In genomic region chr2:11520092-11520693, GRCh38 we compare ENCODE assay signal across 17 cellular contexts. TPM values are rescaled to one million over a fixed set of nuclear protein-coding genes. Genes with fewer than 3 reads are reported as not detected.
A peak's percentile ranks its signal among the peaks of the same experiment; 100 is the strongest.
DNase-seq lines count a peak whose midpoint lies in the region; ATAC-seq, FAIRE-seq and TF ChIP-seq lines count a peak whose summit lies in the region.
"Had no signal": no experiment of that assay in that cellular context is flagged by ENCODE, and none has a peak within 500 bp of the region (broad histone marks: within the 10 kb centered on the region; RNA-seq: fewer than 3 reads in every experiment).

No MANE protein-coding gene starts in this region.

- 0% methylated on average over 3 of the region's 3 CpGs for WGBS in K562 (ENCODE audit: insufficient coverage, low coverage, missing lambda C conversion rate)
- no CpG with 5 or more reads among the region's 3 CpGs for WGBS in mesendoderm (ENCODE audit: extremely low coverage, insufficient coverage, low lambda C conversion rate)

- no peak overlapping the region for H3K56ac ChIP-seq in mesendoderm (ENCODE audit: low read length)

- H4K8ac ChIP-seq in mesendoderm (ENCODE audit: low read depth, low read length): no peak overlapping the region

- no peak for TF ChIP-seq CTCF in K562 (IDR thresholded peaks at IDR 0.05 in 2 of 3, conservative IDR thresholded peaks at IDR 0.05 in 1 of 3; ENCODE audit: insufficient read depth in 2 of 3, low read depth in 1 of 3, low read length in 3 of 3)
- TF ChIP-seq CTCF in A673 (conservative IDR thresholded peaks at IDR 0.05; ENCODE audit: low read depth, low read length): no peak

- no peak overlapping the region for H2AK5ac ChIP-seq in mesendoderm (ENCODE audit: low read length)

- H3K9ac ChIP-seq in K562 (ENCODE audit: insufficient read depth in 1 of 2, low read depth in 2 of 2, low read length in 2 of 2) (no peak overlapping the region), mesendoderm (ENCODE audit: low read length) (no peak overlapping the region)
- H3K9ac ChIP-seq: BLaER1 had no signal

- H3K4me3 ChIP-seq in K562 (no peak overlapping the region), mesendoderm (ENCODE audit: low read length) (no peak overlapping the region), A673 (ENCODE audit: low read depth, low read length, poor library complexity, severe bottlenecking) (no peak overlapping the region)
- H3K4me3 ChIP-seq: A549, BLaER1, HAP-1 had no signal

- H2BK15ac ChIP-seq in mesendoderm (replicated peaks; ENCODE audit: low read depth): no peak overlapping the region

- H3K9me1 ChIP-seq in K562 (ENCODE audit: control insufficient read depth, insufficient read depth, low read length): no peaks in the 10 kb centered on the region

- H3K4ac ChIP-seq in mesendoderm (ENCODE audit: low read depth, low read length): no peak overlapping the region

- H3K27ac ChIP-seq in K562 (ENCODE audit: extremely low read depth, low read depth, low read length) (no peak overlapping the region), mesendoderm (ENCODE audit: low read depth, low read length) (no peak overlapping the region), A673 (ENCODE audit: low read depth, low read length, poor library complexity, severe bottlenecking) (no peak overlapping the region)
- H3K27ac ChIP-seq: A549, BLaER1 had no signal

- H3K4me2 ChIP-seq in K562 (ENCODE audit: insufficient read depth, low read length): no peak overlapping the region
- H3K4me2 ChIP-seq in mesendoderm (ENCODE audit: low read length): no peak overlapping the region
- H3K4me2 ChIP-seq: A549, BLaER1 had no signal

- no peaks in the 10 kb centered on the region; the same call in 1 of the 2 replicates for H4K20me1 ChIP-seq in K562 (replicated peaks; ENCODE audit: control insufficient read depth, insufficient read depth, low read length)
- H4K20me1 ChIP-seq: BLaER1 had no signal

- H3K18ac ChIP-seq in mesendoderm (ENCODE audit: low read length): no peak overlapping the region

- H3K79me1 ChIP-seq in mesendoderm (ENCODE audit: low read length): peaks cover 3% of the 10 kb centered on the region

- no peak overlapping the region for H2BK120ac ChIP-seq in mesendoderm (ENCODE audit: low read depth, low read length)

- TF ChIP-seq RAD21 in Ishikawa (IDR thresholded peaks at IDR 0.05; ENCODE audit: low read depth): no peak
- no peak for TF ChIP-seq RAD21 in K562 (CRISPR knock-in tag; conservative IDR thresholded peaks at IDR 0.05 in 1 of 2, IDR thresholded peaks at IDR 0.05 in 1 of 2)

- H3K9me3 ChIP-seq in K562 (replicated peaks; ENCODE audit: control insufficient read depth, insufficient read depth, low read depth, low read length) (no peaks in the 10 kb centered on the region), A673 (ENCODE audit: low read depth, low read length, poor library complexity, severe bottlenecking) (no peaks in the 10 kb centered on the region)
- H3K9me3 ChIP-seq: A549, Caco-2, HAP-1 had no signal

- H3K4me1 ChIP-seq in K562 (replicated peaks in 1 of 2; ENCODE audit: control insufficient read depth in 2 of 2, insufficient read depth in 2 of 2, low read length in 2 of 2) (no peaks in the 10 kb centered on the region), mesendoderm (ENCODE audit: control insufficient read depth, low read depth, low read length) (peaks cover 6% of the 10 kb centered on the region), A673 (ENCODE audit: insufficient read depth, low read length, poor library complexity, severe bottlenecking) (no peaks in the 10 kb centered on the region)
- H3K4me1 ChIP-seq: A549, BLaER1, Caco-2, HAP-1 had no signal

- CTCF ChIA-PET in K562 (lab: Yijun Ruan, JAX; ENCODE audit: low intra/inter-chr PET ratio): no interaction called here
- CTCF ChIA-PET in A673 (lab: Charles Lee): no interaction called here

- H3K36me3 ChIP-seq in K562 (ENCODE audit: control insufficient read depth, insufficient read depth, low read length) (no peaks in the 10 kb centered on the region), mesendoderm (ENCODE audit: control insufficient read depth, insufficient read depth, low read length) (no peaks in the 10 kb centered on the region), A673 (ENCODE audit: insufficient read depth, low read length, poor library complexity, severe bottlenecking) (no peaks in the 10 kb centered on the region)
- H3K36me3 ChIP-seq: BLaER1, HAP-1 had no signal

- no peak for TF ChIP-seq POLR2A in K562 (conservative IDR thresholded peaks at IDR 0.05)

- POLR2A ChIA-PET in K562 (lab: Yijun Ruan, JAX) (no interaction called here), A673 (lab: Charles Lee; ENCODE audit: low non-redundant PET) (no interaction called here)

- in situ Hi-C loops in K562 (cut with MboI): no loop called here

- H2AFZ ChIP-seq in K562 (ENCODE audit: low read depth, low read length): no peak overlapping the region

- peak; percentile 28; the same call in 1 of the 2 replicates for TF ChIP-seq EP300 in Ishikawa (IDR thresholded peaks at IDR 0.05; ENCODE audit: borderline replicate concordance)
- no peak for TF ChIP-seq EP300 in K562 (IDR thresholded peaks at IDR 0.05; ENCODE audit: low read length)

- ATAC-seq in K562 (no peak), GM21529 (IDR thresholded peaks at IDR 0.05; ENCODE audit: unreplicated experiment) (no peak)
- ATAC-seq: A549 had no signal

- H3K79me2 ChIP-seq in K562 (ENCODE audit: control insufficient read depth, insufficient read depth, low read length) (no peaks in the 10 kb centered on the region), mesendoderm (ENCODE audit: control insufficient read depth, insufficient read depth, low read length) (no peaks in the 10 kb centered on the region)

- no peak overlapping the region for H4K5ac ChIP-seq in mesendoderm (ENCODE audit: low read length)

- DNase-seq in K562 (ENCODE audit: extremely low read depth in 1 of 4, low spot score in 3 of 4) (no peak), mesendoderm (peak; percentile 81), NCI-H1694 treated with DMSO at 0.1 percent for 48 hours (lab: John Stamatoyannopoulos, UW) (no peak), A673 (ENCODE audit: low spot score) (no peak), activated gamma-delta T cell treated with Interleukin-2 at 50 U/mL for 16 hours (no peak)
- DNase-seq: Caco-2; CD8-positive, alpha-beta memory T cell; DND-41; GF-D8; GOT3; KBM-7 had no signal

- no peak for FAIRE-seq in K562 (lab: Jason Lieb, UNC)
- FAIRE-seq: A549, HTR-8/SVneo had no signal

- H3K27me3 ChIP-seq in K562 (ENCODE audit: control insufficient read depth in 2 of 2, insufficient read depth in 2 of 2, low read length in 2 of 2): peaks cover 21 to 52% of the 10 kb centered on the region in 2 experiments; a peak in 4 of 5 replicates
- H3K27me3 ChIP-seq in mesendoderm (ENCODE audit: insufficient read depth, low read length, poor library complexity): no peaks in the 10 kb centered on the region
- no peaks in the 10 kb centered on the region for H3K27me3 ChIP-seq in A673 (replicated peaks; ENCODE audit: insufficient read depth, low read depth, low read length, poor library complexity)
- H3K27me3 ChIP-seq: BLaER1 had no signal

- no peak overlapping the region for H3K23ac ChIP-seq in mesendoderm (ENCODE audit: low read length)

- intact Hi-C loops in K562 (cut with micrococcal nuclease) (no loop called here), A673 (cut with micrococcal nuclease; ENCODE audit: unreplicated experiment) (no loop called here)

- no TSS peak for BruUV-seq in K562 (replicated peaks; lab: Mats Ljungman, UMichigan)
- BruUV-seq in A673 (replicated peaks; lab: Mats Ljungman, UMichigan): no TSS peak

- H2BK5ac ChIP-seq in mesendoderm (ENCODE audit: low read length): no peak overlapping the region

RNA-seq across cellular contexts. Expression of gene GREB1, which starts 13.7 kb away (rescaled TPM):
- 0.21 and 0.90 TPM in 2 replicates for total RNA-seq in K562 (2011; cell fraction: chromatin; rRNA removed; ENCODE audit: low replicate concordance)
- 0.33 and 1.2 TPM in 2 replicates for total RNA-seq in K562 (2011; cell fraction: nucleolus; rRNA removed)
- total RNA-seq in K562 (2011; cell fraction: nucleoplasm; rRNA removed): not detected in 2 replicates
- total RNA-seq in K562 (2014; rRNA removed): 0.65 TPM in 1 of 2 replicates, not detected in the other
- 0.44 TPM in 1 of 2 replicates, not detected in the other for total RNA-seq in K562 (2014; rRNA removed; fragmentation: Illumina TruSeq; extraction: Trizol)
- total RNA-seq in K562 (2015; rRNA removed; fragmentation: Illumina TruSeq; extraction: Trizol): 0.07 and 0.19 TPM in 2 replicates
- total RNA-seq in K562 (2021): 0.42 and 1.3 TPM in 2 replicates
- polyA plus RNA-seq in K562 (2011; rRNA removed): 0.07 and 0.22 TPM in 2 replicates
- 0.15 and 0.21 TPM in 2 replicates for polyA plus RNA-seq in K562 (2011; cell fraction: cytosol; rRNA removed)
- 0.04 and 0.13 TPM in 2 replicates for polyA plus RNA-seq in K562 (2011; cell fraction: nucleus; rRNA removed)
- 0.15 and 0.16 TPM in 2 replicates for polyA plus RNA-seq in K562 (2012)
- 0.07 and 0.09 TPM in 2 replicates for polyA plus RNA-seq in K562 (2014; fragmentation: Illumina TruSeq; extraction: Trizol)
- under 1 TPM; 0.04 to 0.11 TPM for polyA plus RNA-seq in K562 (2014; fragmentation: Nextera tagmentation; extraction: Ambion mirVana)
- polyA plus RNA-seq in K562 (2014; rRNA removed): 0.58 and 0.86 TPM in 2 replicates
- polyA minus RNA-seq in K562 (2011; rRNA and poly(A)+ RNA removed): not detected in 2 replicates
- not detected in 2 replicates for polyA minus RNA-seq in K562 (2011; cell fraction: cytosol; rRNA and poly(A)+ RNA removed)
- not detected in 2 replicates for polyA minus RNA-seq in K562 (2011; cell fraction: nucleus; rRNA and poly(A)+ RNA removed)
- 9.8 TPM for polyA plus RNA-seq in mesendoderm (2013, experiment 1 of 2)
- 10.4 TPM for polyA plus RNA-seq in mesendoderm (2013, experiment 2 of 2)
- total RNA-seq in A673 (2021): 1.3 and 1.5 TPM in 2 replicates

RNA-seq across cellular contexts. Expression of gene E2F6, which starts 54.2 kb away (rescaled TPM):
- total RNA-seq in K562 (2011; cell fraction: chromatin; rRNA removed; ENCODE audit: low replicate concordance): 14.1 and 38.5 TPM in 2 replicates
- 8.8 and 10.9 TPM in 2 replicates for total RNA-seq in K562 (2011; cell fraction: nucleolus; rRNA removed)
- 19.7 and 23.1 TPM in 2 replicates for total RNA-seq in K562 (2011; cell fraction: nucleoplasm; rRNA removed)
- total RNA-seq in K562 (2014; rRNA removed) (25.1 and 31.8 TPM in 2 replicates), K562 (2014; rRNA removed; fragmentation: Illumina TruSeq; extraction: Trizol) (31.0 and 33.7 TPM in 2 replicates), K562 (2015; rRNA removed; fragmentation: Illumina TruSeq; extraction: Trizol) (25.0 and 26.1 TPM in 2 replicates), K562 (2021) (21.9 and 24.2 TPM in 2 replicates), A673 (2021) (32.8 and 35.5 TPM in 2 replicates)
- polyA plus RNA-seq in K562 (2011; rRNA removed) (21.9 and 33.9 TPM in 2 replicates), K562 (2014; fragmentation: Illumina TruSeq; extraction: Trizol) (24.6 and 24.8 TPM in 2 replicates), K562 (2014; fragmentation: Nextera tagmentation; extraction: Ambion mirVana) (10 to 100 TPM; 13.6 to 14.0 TPM), K562 (2014; rRNA removed) (25.0 and 27.8 TPM in 2 replicates)
- polyA plus RNA-seq in K562 (2011; cell fraction: cytosol; rRNA removed): 8.2 and 11.9 TPM in 2 replicates
- 13.0 and 14.7 TPM in 2 replicates for polyA plus RNA-seq in K562 (2011; cell fraction: nucleus; rRNA removed)
- 21.9 and 23.3 TPM in 2 replicates for polyA plus RNA-seq in K562 (2012)
- 23.7 and 25.7 TPM in 2 replicates for polyA minus RNA-seq in K562 (2011; rRNA and poly(A)+ RNA removed)
- 10.8 and 11.8 TPM in 2 replicates for polyA minus RNA-seq in K562 (2011; cell fraction: cytosol; rRNA and poly(A)+ RNA removed)
- 8.1 and 11.8 TPM in 2 replicates for polyA minus RNA-seq in K562 (2011; cell fraction: nucleus; rRNA and poly(A)+ RNA removed)
- polyA plus RNA-seq in mesendoderm (2013, experiment 1 of 2): 11.2 TPM
- 11.6 TPM for polyA plus RNA-seq in mesendoderm (2013, experiment 2 of 2)
